In genomic region chr12:1629338-1630080, GRCh38 we compare ENCODE assay signal across 8 cellular contexts. TPM values are rescaled to one million over a fixed set of nuclear protein-coding genes. Genes with fewer than 3 reads are reported as not detected.
DNase-seq lines count a peak whose midpoint lies in the region; ATAC-seq and TF ChIP-seq lines count a peak whose summit lies in the region.

No MANE protein-coding gene starts in this region.

- intact Hi-C loops in adrenal gland (cut with DNase I): loop anchor here in 1 of 2 donors (10.0 kb wide), 2 partner anchors 405 to 955 kb away; no protein-coding TSS in a partner anchor

- no peak overlapping the region for H3K4me3 ChIP-seq in NB4 (ENCODE audit: low read depth, low read length)
- peak overlapping the region in 2 of 4 donors; percentile 10 to 73 for H3K4me3 ChIP-seq in adrenal gland

- TF ChIP-seq POLR2A in NB4 (IDR thresholded peaks at IDR 0.05; ENCODE audit: extremely low read depth, insufficient read length) (no peak), adrenal gland (IDR thresholded peaks at IDR 0.05) (no peak)

- CTCF ChIA-PET in HEK293T (lab: Yijun Ruan, JAX): interaction anchor here (0.6 to 2.5 kb wide), 11 partner anchors 9 to 555 kb away, joined by 3 to 6 read pairs (median 4); no protein-coding TSS in a partner anchor

- H3K36me3 ChIP-seq in adrenal gland (replicated peaks in 1 of 2): no peaks in the 10 kb centered on the region

- peaks cover 66% of the 10 kb centered on the region for H3K27me3 Mint-ChIP-seq in central memory CD8-positive, alpha-beta T cell
- H3K27me3 Mint-ChIP-seq in mesothelial cell of epicardium (ENCODE audit: low read depth): peaks cover 13% of the 10 kb centered on the region

- POLR2A ChIA-PET in HEK293T (lab: Yijun Ruan, JAX): interaction anchor here (1.2 to 1.8 kb wide), 3 partner anchors 15 to 311 kb away, joined by 3 to 8 read pairs (median 3); no protein-coding TSS in a partner anchor

- H3K27ac Mint-ChIP-seq in central memory CD8-positive, alpha-beta T cell (ENCODE audit: low read depth): no peak overlapping the region
- peak overlapping the region; percentile 93 for H3K27ac Mint-ChIP-seq in mesothelial cell of epicardium

- H3K27ac ChIP-seq in adrenal gland: no peak overlapping the region

- peak overlapping the region; percentile 63 for H3K4me3 Mint-ChIP-seq in central memory CD8-positive, alpha-beta T cell
- H3K4me3 Mint-ChIP-seq in mesothelial cell of epicardium: peak overlapping the region; percentile 68

- ATAC-seq in central memory CD8-positive, alpha-beta T cell (replicated peaks; ENCODE audit: extremely low read depth, poor library complexity, severe bottlenecking): no peak

- TF ChIP-seq CTCF in NB4 (IDR thresholded peaks at IDR 0.05; ENCODE audit: low read depth, low read length) (peak; percentile 28), mesothelial cell of epicardium (IDR thresholded peaks at IDR 0.05; ENCODE audit: unreplicated experiment) (peak; percentile 25), adrenal gland (IDR thresholded peaks at IDR 0.05) (no peak)

- H3K9me3 Mint-ChIP-seq in central memory CD8-positive, alpha-beta T cell: no peaks in the 10 kb centered on the region
- no peaks in the 10 kb centered on the region for H3K9me3 Mint-ChIP-seq in mesothelial cell of epicardium

- peaks cover 12% of the 10 kb centered on the region for H3K4me1 Mint-ChIP-seq in central memory CD8-positive, alpha-beta T cell
- H3K4me1 Mint-ChIP-seq in mesothelial cell of epicardium: peaks cover 60% of the 10 kb centered on the region

- peaks cover 0 to 13% of the 10 kb centered on the region in 2 donors for H3K4me1 ChIP-seq in adrenal gland (replicated peaks in 1 of 2)

- H3K36me3 Mint-ChIP-seq in central memory CD8-positive, alpha-beta T cell (ENCODE audit: insufficient read depth): no peaks in the 10 kb centered on the region
- H3K36me3 Mint-ChIP-seq in mesothelial cell of epicardium: peaks cover 3% of the 10 kb centered on the region

- 18 to 29% (median 20%) methylated on average over 17 to 30 of the region's 30 CpGs for WGBS in adrenal gland, 4 donors

- peak; percentile 41 for DNase-seq in DMS53 treated with DMSO at 0.1 percent for 48 hours (lab: John Stamatoyannopoulos, UW; ENCODE audit: unreplicated experiment)
- DNase-seq in NB4 (ENCODE audit: low read depth): peak; percentile 52
- DNase-seq in central memory CD8-positive, alpha-beta T cell (ENCODE audit: low spot score in 2 of 2): no peak
- peak in 1 of 2 experiments; percentile 52 for DNase-seq in mesothelial cell of epicardium (ENCODE audit: low spot score in 2 of 2, unreplicated experiment in 2 of 2)
- DNase-seq in globus pallidus (ENCODE audit: low spot score): no peak
- no peak for DNase-seq in adrenal gland
- DNase-seq in H4 (ENCODE audit: low spot score): no peak
- no peak for DNase-seq in HEK293T (ENCODE audit: extremely low spot score)

- no peaks in the 10 kb centered on the region for H3K27me3 ChIP-seq in adrenal gland

- no peaks in the 10 kb centered on the region for H3K9me3 ChIP-seq in adrenal gland (replicated peaks in 1 of 3)

TF ChIP-seq in HEK293T, 16 proteins besides CTCF, POLR2A, EP300 and RAD21:
- TF ChIP-seq LEF1 (IDR thresholded peaks at IDR 0.05; ENCODE audit: borderline replicate concordance) (no peak), NFRKB (IDR thresholded peaks at IDR 0.05) (no peak), ELF4 (IDR thresholded peaks at IDR 0.05) (no peak), SUZ12 (IDR thresholded peaks at IDR 0.05) (no peak), TARDBP (IDR thresholded peaks at IDR 0.05) (no peak), BHLHE40 (IDR thresholded peaks at IDR 0.05; ENCODE audit: borderline replicate concordance) (no peak), FOXK2 (IDR thresholded peaks at IDR 0.05) (no peak), L3MBTL2 (conservative IDR thresholded peaks at IDR 0.05) (no peak), PKNOX1 (IDR thresholded peaks at IDR 0.05) (no peak), ARNT (IDR thresholded peaks at IDR 0.05) (no peak), SP1 (IDR thresholded peaks at IDR 0.05) (no peak), HDGF (IDR thresholded peaks at IDR 0.05; ENCODE audit: borderline replicate concordance) (no peak), FOXM1 (IDR thresholded peaks at IDR 0.05; ENCODE audit: borderline replicate concordance) (no peak), ZNF384 (IDR thresholded peaks at IDR 0.05) (no peak), FOXA1 (IDR thresholded peaks at IDR 0.05) (no peak), CTBP1 (IDR thresholded peaks at IDR 0.05; ENCODE audit: borderline replicate concordance) (no peak)

RNA-seq across cellular contexts. Expression of gene WNT5B, which starts 0.5 kb away (rescaled TPM):
- total RNA-seq in mesothelial cell of epicardium: 54.4 to 58.3 TPM (median 56.2 TPM) in 3 replicates
- 10 to 100 TPM in 1 of 8 donors, 1 to 10 TPM in 6, under 1 TPM in 1; 0.97 to 11.1 (median 3.5) TPM for total RNA-seq in adrenal gland
- polyA plus RNA-seq in adrenal gland: 1 to 10 TPM in 2 of 3 donors, under 1 TPM in 1; 0.57 to 1.3 (median 1.2) TPM
- total RNA-seq in H4 (2014; rRNA removed; shearing (Covaris generic)): 3.8 and 6.4 TPM in 2 replicates

RNA-seq across cellular contexts. Expression of gene FBXL14, which starts 35.1 kb away (rescaled TPM):
- total RNA-seq in mesothelial cell of epicardium (14.1 to 14.8 TPM (median 14.3 TPM) in 3 replicates), adrenal gland (10 to 100 TPM; 10.8 to 19.1 (median 13.0) TPM)
- 1 to 10 TPM; 1.2 to 3.5 (median 1.2) TPM for polyA plus RNA-seq in adrenal gland
- total RNA-seq in H4 (2014; rRNA removed; shearing (Covaris generic)): 5.3 and 6.1 TPM in 2 replicates

Comparison
In these comparisons a context has a peak if more than half of its experiments do, and no peak if none do; other contexts are left out.
1. DNase-seq: peak in DMS53 treated with DMSO at 0.1 percent for 48 hours (single experiment) and NB4 (single experiment); none in central memory CD8-positive, alpha-beta T cell (0 of 2), globus pallidus (single experiment), adrenal gland (0 of 7), H4 (single experiment) and HEK293T (single experiment).
2. CTCF ChIP-seq: peak in NB4 (single experiment) and mesothelial cell of epicardium (single experiment); none in adrenal gland (0 of 6).